8 cellular contexts compared by ENCODE assay signal in genomic region chr1:1349256-1350012, GRCh38. TPM values are rescaled to one million over a fixed set of nuclear protein-coding genes. Genes with fewer than 3 reads are reported as not detected.
DNase-seq lines count a peak whose midpoint lies in the region; ATAC-seq, FAIRE-seq and TF ChIP-seq lines count a peak whose summit lies in the region.

Gene DVL1 (minus strand): TSS chr1:1349418. CDS start chr1:1349065, 353 bp downstream.

- peak; percentile 32 to 34; a peak in 2 of 5 replicates for TF ChIP-seq RAD21 in A549 (conservative IDR thresholded peaks at IDR 0.05 in 1 of 2, IDR thresholded peaks at IDR 0.05 in 1 of 2)

- no peaks in the 10 kb centered on the region for H3K9me2 ChIP-seq in OCI-LY7 (ENCODE audit: insufficient read depth, low read length)

- no peak for TF ChIP-seq EP300 in A549 (IDR thresholded peaks at IDR 0.05)
- TF ChIP-seq EP300 in stomach (IDR thresholded peaks at IDR 0.05) = no peak

- H3K27ac ChIP-seq in A549 (peak within 1 kb of the TSS; percentile 99 to 100), OCI-LY7 (ENCODE audit: low read depth, low read length, poor library complexity, severe bottlenecking) (peak within 1 kb of the TSS; percentile 64), stomach (peak within 1 kb of the TSS; percentile 85 to 93 (median 92))

- H3K27me3 Mint-ChIP-seq in activated T-helper 2 cell treated with anti-CD3 and anti-CD28 coated beads, Interferon-gamma antibody, Interleukin-2, Interleukin-4, amounts not matched to agents 10 μg/mL and 5 μg/mL and 100 μg/mL, durations not matched to agents 14 hours and 24 hours and 36 hours (ENCODE audit: low read depth) = peaks cover 16% of the 10 kb centered on the region
- peaks cover 0 to 6% of the 10 kb centered on the region in 2 donors for H3K27me3 Mint-ChIP-seq in natural killer cell treated with Interleukin-12 subunit alpha and Interleukin-12 subunit beta and Interleukin-15 and Interleukin-18, amount 100 ng/mL, for 72 hours

- H3K36me3 Mint-ChIP-seq in activated T-helper 2 cell treated with anti-CD3 and anti-CD28 coated beads, Interferon-gamma antibody, Interleukin-2, Interleukin-4, amounts not matched to agents 10 μg/mL and 5 μg/mL and 100 μg/mL, durations not matched to agents 14 hours and 24 hours and 36 hours (ENCODE audit: low read depth) = no peaks in the 10 kb centered on the region
- no peaks in the 10 kb centered on the region for H3K36me3 Mint-ChIP-seq in natural killer cell treated with Interleukin-12 subunit alpha and Interleukin-12 subunit beta and Interleukin-15 and Interleukin-18, amount 100 ng/mL, for 72 hours

- ATAC-seq in A549 (0 out of 6 replicates have a peak, but pooled peaks of 1 of the 2 experiments have one; percentile 11), HG03045 (IDR thresholded peaks at IDR 0.05; ENCODE audit: unreplicated experiment) (peak; percentile 63)
- peak; percentile 88 to 91 for ATAC-seq in natural killer cell treated with Interleukin-12 subunit alpha and Interleukin-12 subunit beta and Interleukin-15 and Interleukin-18, amount 100 ng/mL, for 72 hours

- 0 out of 2 replicates have a peak within 1 kb of the TSS, but pooled peaks have one; percentile 45 for H2AFZ ChIP-seq in OCI-LY7 (ENCODE audit: low read length)

- CTCF ChIA-PET in A549 (lab: Yijun Ruan, JAX) (interaction anchor here (1.5 to 7.2 kb wide), 4 partner anchors 18 to 91 kb away, joined by 3 to 73 read pairs (median 8); partner anchors contain the start of genes AURKAIP1 and TAS1R3), OCI-LY7 (lab: Charles Lee; ENCODE audit: unreplicated experiment) (interaction anchor here (0.6 kb wide), 1 partner anchor 240 kb away, joined by 5 read pairs; no protein-coding TSS in a partner anchor)

- WGBS in A549 (ENCODE audit: missing lambda C conversion rate) = no CpG with 5 or more reads among the region's 122 CpGs
- WGBS in stomach, 5 donors = 0 to 1% (median 0%) methylated on average over 29 to 121 of the region's 122 CpGs

- no peaks in the 10 kb centered on the region for H3K36me3 ChIP-seq in OCI-LY7 (ENCODE audit: insufficient read depth, low read length)
- H3K36me3 ChIP-seq in stomach = peaks cover 0 to 17% (median 7%) of the 10 kb centered on the region in 4 donors

- TF ChIP-seq POLR2A in A549 (IDR thresholded peaks at IDR 0.05; ENCODE audit: low read length) = peak; percentile 38; the same call in 1 of the 2 replicates
- peak; percentile 83 for TF ChIP-seq POLR2A in GM15510 (IDR thresholded peaks at IDR 0.05; ENCODE audit: borderline replicate concordance, extremely low read depth, insufficient read length)
- TF ChIP-seq POLR2A in stomach (IDR thresholded peaks at IDR 0.05) = no peak

- POLR2A ChIA-PET in A549 (lab: Yijun Ruan, JAX) (no interaction called here), OCI-LY7 (lab: Charles Lee) (no interaction called here)

- peaks cover 50% of the 10 kb centered on the region for H3K4me1 ChIP-seq in A549
- H3K4me1 ChIP-seq in OCI-LY7 (ENCODE audit: insufficient read depth, low read length, poor library complexity, severe bottlenecking) = peaks cover 31% of the 10 kb centered on the region
- H3K4me1 ChIP-seq in stomach = peaks cover 63 to 73% (median 72%) of the 10 kb centered on the region in 4 donors

- TF ChIP-seq CTCF in A549 (IDR thresholded peaks at IDR 0.05) (peak; percentile 37), OCI-LY7 (conservative IDR thresholded peaks at IDR 0.05; ENCODE audit: low read length) (peak; percentile 60), stomach (IDR thresholded peaks at IDR 0.05) (peak in 4 of 7 experiments; percentile 21 to 29 (median 27))

- H3K9me3 ChIP-seq in A549 (no peaks in the 10 kb centered on the region), OCI-LY7 (ENCODE audit: low read length) (no peaks in the 10 kb centered on the region), stomach (no peaks in the 10 kb centered on the region)

- H3K4me3 ChIP-seq in A549 (peak within 1 kb of the TSS; percentile 87), OCI-LY7 (ENCODE audit: low read depth, low read length, poor library complexity, severe bottlenecking) (peak within 1 kb of the TSS; percentile 78), stomach (peak within 1 kb of the TSS; percentile 72 to 80 (median 75))

- FAIRE-seq in A549 (lab: Jason Lieb, UNC) = no peak

- peak within 1 kb of the TSS; percentile 28 for H3K27ac Mint-ChIP-seq in activated T-helper 2 cell treated with anti-CD3 and anti-CD28 coated beads, Interferon-gamma antibody, Interleukin-2, Interleukin-4, amounts not matched to agents 10 μg/mL and 5 μg/mL and 100 μg/mL, durations not matched to agents 14 hours and 24 hours and 36 hours
- H3K27ac Mint-ChIP-seq in natural killer cell treated with Interleukin-12 subunit alpha and Interleukin-12 subunit beta and Interleukin-15 and Interleukin-18, amount 100 ng/mL, for 72 hours = no peak within 1 kb of the TSS

- H3K4me1 Mint-ChIP-seq in activated T-helper 2 cell treated with anti-CD3 and anti-CD28 coated beads, Interferon-gamma antibody, Interleukin-2, Interleukin-4, amounts not matched to agents 10 μg/mL and 5 μg/mL and 100 μg/mL, durations not matched to agents 14 hours and 24 hours and 36 hours (ENCODE audit: low read depth) = peaks cover 5% of the 10 kb centered on the region
- peaks cover 0 to 14% of the 10 kb centered on the region in 2 donors for H3K4me1 Mint-ChIP-seq in natural killer cell treated with Interleukin-12 subunit alpha and Interleukin-12 subunit beta and Interleukin-15 and Interleukin-18, amount 100 ng/mL, for 72 hours (ENCODE audit: low read depth in 2 of 2)

- peak within 1 kb of the TSS; percentile 77 for H3K4me3 Mint-ChIP-seq in activated T-helper 2 cell treated with anti-CD3 and anti-CD28 coated beads, Interferon-gamma antibody, Interleukin-2, Interleukin-4, amounts not matched to agents 10 μg/mL and 5 μg/mL and 100 μg/mL, durations not matched to agents 14 hours and 24 hours and 36 hours (ENCODE audit: low read depth)
- peak within 1 kb of the TSS; percentile 69 for H3K4me3 Mint-ChIP-seq in natural killer cell treated with Interleukin-12 subunit alpha and Interleukin-12 subunit beta and Interleukin-15 and Interleukin-18, amount 100 ng/mL, for 72 hours

- DNase-seq in A549 (ENCODE audit: low read depth in 1 of 2, low spot score in 1 of 2) = peak in 1 of 2 experiments; percentile 47
- peak; percentile 80 for DNase-seq in OCI-LY7 (ENCODE audit: low spot score)
- peak; percentile 62 for DNase-seq in activated T-helper 2 cell treated with anti-CD3 and anti-CD28 coated beads, Interferon-gamma antibody, Interleukin-2, Interleukin-4, amounts not matched to agents 10 μg/mL and 5 μg/mL and 100 μg/mL, durations not matched to agents 14 hours and 24 hours and 36 hours (ENCODE audit: low spot score)
- peak; percentile 69 for DNase-seq in fibroblast of peridontal ligament (ENCODE audit: extremely low read depth)
- DNase-seq in natural killer cell treated with Interleukin-12 subunit alpha and Interleukin-12 subunit beta and Interleukin-15 and Interleukin-18, amount 100 ng/mL, for 72 hours (ENCODE audit: low spot score) = peak; percentile 84
- peak; percentile 61 for DNase-seq in stomach

- no peaks in the 10 kb centered on the region for H3K9me3 Mint-ChIP-seq in activated T-helper 2 cell treated with anti-CD3 and anti-CD28 coated beads, Interferon-gamma antibody, Interleukin-2, Interleukin-4, amounts not matched to agents 10 μg/mL and 5 μg/mL and 100 μg/mL, durations not matched to agents 14 hours and 24 hours and 36 hours
- H3K9me3 Mint-ChIP-seq in natural killer cell treated with Interleukin-12 subunit alpha and Interleukin-12 subunit beta and Interleukin-15 and Interleukin-18, amount 100 ng/mL, for 72 hours = no peaks in the 10 kb centered on the region

- no peaks in the 10 kb centered on the region for H3K79me2 ChIP-seq in OCI-LY7 (ENCODE audit: insufficient read depth, low read depth, low read length)

- no peaks in the 10 kb centered on the region for H4K20me1 ChIP-seq in OCI-LY7 (ENCODE audit: insufficient read depth, low read length)

- peaks cover 0 to 31% (median 19%) of the 10 kb centered on the region in 3 donors for H3K27me3 ChIP-seq in stomach

- intact Hi-C loops in OCI-LY7 (cut with micrococcal nuclease; ENCODE audit: unreplicated experiment) = loop anchor here (1.0 to 5.0 kb wide), 3 partner anchors 23 to 113 kb away; partner anchors contain the start of gene PUSL1
- intact Hi-C loops in activated T-helper 2 cell treated with anti-CD3 and anti-CD28 coated beads, Interferon-gamma antibody, Interleukin-2, Interleukin-4, amounts not matched to agents 10 μg/mL and 5 μg/mL and 100 μg/mL, durations not matched to agents 14 hours and 24 hours and 36 hours (cut with micrococcal nuclease) = loop anchor here (2.0 kb wide), 2 partner anchors 25 to 41 kb away; partner anchors contain the start of genes AURKAIP1 and PUSL1
- intact Hi-C loops in stomach (cut with DNase I; ENCODE audit: low total_unique reads) = no loop called here

- BruUV-seq in OCI-LY7 (replicated peaks; lab: Mats Ljungman, UMichigan) = no TSS peak

- H3K4me2 ChIP-seq in A549 = peak within 1 kb of the TSS; percentile 97
- peak within 1 kb of the TSS; percentile 80 for H3K4me2 ChIP-seq in OCI-LY7 (ENCODE audit: low read length)

TF ChIP-seq in A549, 52 proteins besides CTCF, POLR2A, EP300 and RAD21 (continues in another document):
- TF ChIP-seq NPAS2 (CRISPR knock-in tag; IDR thresholded peaks at IDR 0.05; ENCODE audit: borderline replicate concordance) (no peak), JUN (IDR thresholded peaks at IDR 0.05) (no peak; a peak in 1 of 5 replicates), PBX3 (IDR thresholded peaks at IDR 0.05) (no peak)

RNA-seq across cellular contexts. Expression of gene DVL1, which starts in this region (rescaled TPM):
- polyA plus RNA-seq in A549 (2011; rRNA removed) (11.3 and 12.1 TPM in 2 replicates), A549 (2017; fragmentation: RNase III; extraction: RNeasy Plus Mini Kit Qiagen cat#74134 plus additional on column Dnase treatment) (42.7 to 48.3 TPM (median 43.9 TPM) in 3 replicates), stomach (10 to 100 TPM; 47.4 to 80.4 (median 64.0) TPM)
- 32.0 and 46.1 TPM in 2 replicates for polyA plus RNA-seq in A549 (2012; cell fraction: cytosol; rRNA removed)
- 127 and 192 TPM in 2 replicates for polyA plus RNA-seq in A549 (2012; cell fraction: nucleus; rRNA removed)
- 7.5 and 13.2 TPM in 2 replicates for polyA minus RNA-seq in A549 (2011; rRNA and poly(A)+ RNA removed)
- 41.7 and 47.1 TPM in 2 replicates for total RNA-seq in OCI-LY7 (2014; rRNA removed; shearing (Covaris generic))
- total RNA-seq in OCI-LY7 (2022) (27.8 and 30.7 TPM in 2 replicates), stomach (100 to 1,000 TPM in 3 of 5 donors, 10 to 100 TPM in 2; 41.3 to 229 (median 143) TPM)
- 53.8 and 60.7 TPM in 2 replicates for total RNA-seq in activated T-helper 2 cell treated with anti-CD3 and anti-CD28 coated beads, Interferon-gamma antibody, Interleukin-2, Interleukin-4, amounts not matched to agents 10 μg/mL and 5 μg/mL and 100 μg/mL, durations not matched to agents 14 hours and 24 hours and 36 hours
- total RNA-seq in natural killer cell treated with Interleukin-12 subunit alpha and Interleukin-12 subunit beta and Interleukin-15 and Interleukin-18, amount 100 ng/mL, for 72 hours = 10 to 100 TPM; 29.4 to 66.5 TPM

Comparison
In these comparisons a context has a peak if more than half of its experiments do, and no peak if none do; other contexts are left out.
1. POLR2A ChIP-seq: peak in A549 (single experiment) and GM15510 (single experiment); none in stomach (0 of 4).
2. Peak in every context shown above with its lines, with median percentiles within 50 percentile points of each other: H3K27ac ChIP-seq, H3K4me3 ChIP-seq and CTCF ChIP-seq.